In the genomic region with DNA sequence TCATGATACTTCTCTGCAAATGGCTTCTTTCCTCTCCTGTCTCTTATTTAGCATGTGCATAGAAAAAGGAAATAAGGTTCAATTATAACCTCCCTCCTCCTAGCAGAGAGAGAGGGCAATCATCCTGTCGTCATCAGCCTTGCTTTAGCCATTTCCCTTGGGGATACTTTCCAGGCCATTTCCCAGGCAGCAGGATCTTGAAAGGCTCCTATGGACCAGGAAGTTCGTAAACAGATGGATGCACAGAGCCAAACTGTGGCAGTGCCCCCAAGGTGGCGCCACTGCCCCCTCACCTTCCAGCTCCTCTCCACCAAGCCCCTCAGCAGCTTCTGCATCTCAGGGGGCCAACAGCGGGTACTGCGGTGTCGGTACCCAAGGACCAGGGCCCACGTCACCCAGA, we compare ENCODE assay signal across 8 cellular contexts.
A peak's percentile ranks its signal among the peaks of the same experiment; 100 is the strongest.
DNase-seq lines count a peak whose midpoint lies in the region; ATAC-seq and TF ChIP-seq lines count a peak whose summit lies in the region.

No MANE protein-coding gene starts in this region.

- DNase-seq in DND-41 = peak; percentile 53
- no peak for DNase-seq in MM.1S
- peak; percentile 16 for DNase-seq in activated naive CD8-positive, alpha-beta T cell treated with anti-CD3 and anti-CD28 coated beads, Interleukin-2, amount 50 U/mL, for 24 hours
- peak in 1 of 2 donors; percentile 11 for DNase-seq in left colon
- DNase-seq in ureter (ENCODE audit: low spot score) = no peak
- DNase-seq in NOMO-1 treated with dmso at 0.1 percent for 144 hours (lab: John Stamatoyannopoulos, UW; ENCODE audit: unreplicated experiment) = no peak
- DNase-seq in superior temporal gyrus (ENCODE audit: extremely low spot score) = no peak
- no peak for DNase-seq in suprapubic skin (ENCODE audit: low spot score in 2 of 2)

- no peaks in the 10 kb centered on the region for H4K20me1 ChIP-seq in DND-41 (ENCODE audit: insufficient read depth, low read length)
- H4K20me1 ChIP-seq in MM.1S (ENCODE audit: insufficient read depth, low read length) = no peaks in the 10 kb centered on the region

- H3K27me3 Mint-ChIP-seq in activated naive CD8-positive, alpha-beta T cell treated with anti-CD3 and anti-CD28 coated beads, Interleukin-2, amount 50 U/mL, for 24 hours = peaks cover 2% of the 10 kb centered on the region

- H3K4me1 Mint-ChIP-seq in activated naive CD8-positive, alpha-beta T cell treated with anti-CD3 and anti-CD28 coated beads, Interleukin-2, amount 50 U/mL, for 24 hours = peaks cover 52% of the 10 kb centered on the region

- H3K9ac ChIP-seq in DND-41 (ENCODE audit: low read depth, low read length) (no peak overlapping the region), MM.1S (ENCODE audit: low read length) (no peak overlapping the region)

- intact Hi-C loops in left colon (cut with DNase I, micrococcal nuclease) = no loop called here

- H3F3A ChIP-seq in MM.1S (ENCODE audit: insufficient read depth, low read length) = no peaks in the 10 kb centered on the region

- peak; percentile 71 for TF ChIP-seq CTCF in DND-41 (IDR thresholded peaks at IDR 0.05; ENCODE audit: borderline replicate concordance, extremely low read depth, low read length, poor library complexity, severe bottlenecking)
- TF ChIP-seq CTCF in MM.1S (IDR thresholded peaks at IDR 0.05; ENCODE audit: low read length) = peak; percentile 24
- TF ChIP-seq CTCF in suprapubic skin (IDR thresholded peaks at IDR 0.05) = no peak

- no peaks in the 10 kb centered on the region for H3K27me3 ChIP-seq in DND-41 (ENCODE audit: insufficient read depth, low read length, poor library complexity)
- H3K27me3 ChIP-seq in MM.1S (replicated peaks; ENCODE audit: insufficient read depth, low read length) = no peaks in the 10 kb centered on the region
- no peaks in the 10 kb centered on the region for H3K27me3 ChIP-seq in suprapubic skin

- H2AFZ ChIP-seq in DND-41 (ENCODE audit: low read depth, low read length) = no peak overlapping the region; the same call in 1 of the 2 replicates
- H2AFZ ChIP-seq in MM.1S (ENCODE audit: low read length) = no peak overlapping the region

- no peak for TF ChIP-seq POLR2A in suprapubic skin (IDR thresholded peaks at IDR 0.05)

- H3K36me3 Mint-ChIP-seq in activated naive CD8-positive, alpha-beta T cell treated with anti-CD3 and anti-CD28 coated beads, Interleukin-2, amount 50 U/mL, for 24 hours (ENCODE audit: low read depth) = no peaks in the 10 kb centered on the region

- H3K9me2 ChIP-seq in MM.1S (replicated peaks; ENCODE audit: insufficient read depth, low read length) = no peaks in the 10 kb centered on the region

- peaks cover 14% of the 10 kb centered on the region for H3K4me1 ChIP-seq in DND-41 (ENCODE audit: insufficient read depth, low read length)
- no peaks in the 10 kb centered on the region; the same call in 1 of the 2 replicates for H3K4me1 ChIP-seq in MM.1S (ENCODE audit: low read length)
- no peaks in the 10 kb centered on the region for H3K4me1 ChIP-seq in suprapubic skin

- H3K36me3 ChIP-seq in DND-41 (ENCODE audit: insufficient read depth, low read length) (no peaks in the 10 kb centered on the region), MM.1S (replicated peaks; ENCODE audit: insufficient read depth, low read length) (no peaks in the 10 kb centered on the region), suprapubic skin (no peaks in the 10 kb centered on the region)

- 78% methylated on average over 7 of the region's 7 CpGs for WGBS in suprapubic skin

- H3K79me2 ChIP-seq in DND-41 (ENCODE audit: insufficient read depth, low read length) (no peaks in the 10 kb centered on the region), MM.1S (ENCODE audit: low read length) (no peaks in the 10 kb centered on the region)

- no peak overlapping the region for H3K4me3 Mint-ChIP-seq in activated naive CD8-positive, alpha-beta T cell treated with anti-CD3 and anti-CD28 coated beads, Interleukin-2, amount 50 U/mL, for 24 hours

- H3K9me3 ChIP-seq in DND-41 (ENCODE audit: insufficient read depth, low read length, severe bottlenecking) = no peaks in the 10 kb centered on the region
- no peaks in the 10 kb centered on the region for H3K9me3 ChIP-seq in MM.1S (replicated peaks; ENCODE audit: insufficient read depth, low read length)
- no peaks in the 10 kb centered on the region for H3K9me3 ChIP-seq in suprapubic skin

- peak; percentile 83 for ATAC-seq in DND-41 (ENCODE audit: insufficient read depth, low read depth)
- no peak for ATAC-seq in activated naive CD8-positive, alpha-beta T cell treated with anti-CD3 and anti-CD28 coated beads, Interleukin-2, amount 50 U/mL, for 24 hours
- peak; percentile 41 for ATAC-seq in left colon

- no peak for TF ChIP-seq EP300 in suprapubic skin (IDR thresholded peaks at IDR 0.05)

- H3K27ac Mint-ChIP-seq in activated naive CD8-positive, alpha-beta T cell treated with anti-CD3 and anti-CD28 coated beads, Interleukin-2, amount 50 U/mL, for 24 hours = peak overlapping the region; percentile 81

- H3K9me3 Mint-ChIP-seq in activated naive CD8-positive, alpha-beta T cell treated with anti-CD3 and anti-CD28 coated beads, Interleukin-2, amount 50 U/mL, for 24 hours = no peaks in the 10 kb centered on the region

- no peak overlapping the region for H3K27ac ChIP-seq in DND-41 (ENCODE audit: low read length)
- no peak overlapping the region for H3K27ac ChIP-seq in MM.1S (ENCODE audit: low read length)
- no peak overlapping the region for H3K27ac ChIP-seq in suprapubic skin

- H3K4me2 ChIP-seq in DND-41 (ENCODE audit: insufficient read depth, low read length) = no peak overlapping the region
- no peak overlapping the region for H3K4me2 ChIP-seq in MM.1S (ENCODE audit: low read depth, low read length)

- H3K4me3 ChIP-seq in DND-41 (ENCODE audit: low read depth in 1 of 2, low read length in 2 of 2) (no peak overlapping the region), MM.1S (ENCODE audit: low read length) (no peak overlapping the region), suprapubic skin (no peak overlapping the region)

Comparison
In these comparisons a context has a peak if more than half of its experiments do, and no peak if none do; other contexts are left out.
1. DNase-seq: peak in DND-41 (single experiment) and activated naive CD8-positive, alpha-beta T cell treated with anti-CD3 and anti-CD28 coated beads, Interleukin-2, amount 50 U/mL, for 24 hours (single experiment); none in MM.1S (single experiment), ureter (single experiment), NOMO-1 treated with dmso at 0.1 percent for 144 hours (single experiment), superior temporal gyrus (single experiment) and suprapubic skin (0 of 2).
2. CTCF ChIP-seq: peak in DND-41 (single experiment) and MM.1S (single experiment); none in suprapubic skin (0 of 2).